Comparison of ENCODE assay signal across 8 cellular contexts in the genomic region with DNA sequence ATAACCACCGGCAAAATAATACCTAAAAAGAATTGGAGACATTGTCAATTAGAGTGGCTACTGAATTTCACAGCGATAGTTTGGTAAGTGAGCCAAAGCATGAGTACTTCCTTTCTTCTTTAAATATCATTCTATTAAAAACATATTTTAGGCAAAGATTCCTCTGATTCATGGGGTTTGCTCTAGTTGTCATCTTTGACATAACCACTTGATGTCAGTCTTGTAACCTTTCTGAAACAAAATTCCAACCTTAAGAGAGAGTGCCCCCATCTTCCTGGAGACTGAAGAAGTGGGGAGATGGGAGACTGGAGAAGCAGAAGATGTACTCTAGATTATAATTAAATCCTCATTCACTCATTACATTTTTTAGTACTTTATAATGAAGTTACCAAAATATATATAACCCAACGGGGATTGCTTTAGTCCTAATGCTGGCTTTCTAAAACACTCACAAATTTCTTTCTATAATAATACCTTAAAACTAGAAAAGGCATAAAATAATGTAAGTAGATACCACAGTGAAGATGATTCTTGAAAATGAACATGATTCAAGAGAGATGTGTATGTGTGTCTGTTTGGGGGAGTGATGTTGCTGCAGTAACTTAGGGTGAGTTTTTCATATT.
DNase-seq lines count a peak whose midpoint lies in the region; ATAC-seq and TF ChIP-seq lines count a peak whose summit lies in the region.

No MANE protein-coding gene starts in this region.

- peaks cover 12% of the 10 kb centered on the region for H3K4me1 ChIP-seq in SJSA1 (replicated peaks)
- H3K4me1 ChIP-seq in gastroesophageal sphincter, result peaks cover 0 to 9% (median 0%) of the 10 kb centered on the region in 3 donors

- WGBS in gastroesophageal sphincter (ENCODE audit: low coverage in 1 of 2), 2 donors, result 27 to 29% methylated on average over 1 to 3 of the region's 3 CpGs

- no peaks in the 10 kb centered on the region for H3K9me3 ChIP-seq in SJSA1 (replicated peaks)
- no peaks in the 10 kb centered on the region for H3K9me3 ChIP-seq in gastroesophageal sphincter

- H3K36me3 ChIP-seq in SJSA1 (no peaks in the 10 kb centered on the region), gastroesophageal sphincter (no peaks in the 10 kb centered on the region)

- H3K27ac ChIP-seq in SJSA1, result peak overlapping the region; percentile 55
- H3K27ac ChIP-seq in gastroesophageal sphincter, result no peak overlapping the region

- TF ChIP-seq POLR2A in gastroesophageal sphincter (IDR thresholded peaks at IDR 0.05), result no peak

- ATAC-seq in gastroesophageal sphincter (no peak), HG03196 (IDR thresholded peaks at IDR 0.05; ENCODE audit: unreplicated experiment) (no peak), GM21737 (IDR thresholded peaks at IDR 0.05; ENCODE audit: unreplicated experiment) (no peak)

- no peak for TF ChIP-seq EP300 in gastroesophageal sphincter (IDR thresholded peaks at IDR 0.05)

- TF ChIP-seq CTCF in gastroesophageal sphincter (IDR thresholded peaks at IDR 0.05), result peak; percentile 21 to 50 (median 39)

- no peaks in the 10 kb centered on the region for H3K27me3 ChIP-seq in SJSA1 (replicated peaks)
- H3K27me3 ChIP-seq in gastroesophageal sphincter, result no peaks in the 10 kb centered on the region

- H3K4me3 ChIP-seq in SJSA1, result peak overlapping the region; percentile 18
- no peak overlapping the region for H3K4me3 ChIP-seq in gastroesophageal sphincter

- DNase-seq in AG08396 (ENCODE audit: low spot score) (peak; percentile 16), HCEC 1CT (peak; percentile 23), SJSA1 (ENCODE audit: low read depth in 1 of 2, low spot score in 2 of 2) (peak in 1 of 2 experiments; percentile 32), superior temporal gyrus (ENCODE audit: extremely low spot score) (peak; percentile 69)
- DNase-seq in activated CD4-positive, alpha-beta T cell treated with anti-CD3 and anti-CD28 coated beads, Interleukin-2, amount 50 U/mL, for 48 hours, result no peak

Comparison
In these comparisons a context has a peak if more than half of its experiments do, and no peak if none do; other contexts are left out.
1. DNase-seq: peak in AG08396 (single experiment), HCEC 1CT (single experiment) and superior temporal gyrus (single experiment); none in activated CD4-positive, alpha-beta T cell treated with anti-CD3 and anti-CD28 coated beads, Interleukin-2, amount 50 U/mL, for 48 hours (0 of 2).